In the genomic region with DNA sequence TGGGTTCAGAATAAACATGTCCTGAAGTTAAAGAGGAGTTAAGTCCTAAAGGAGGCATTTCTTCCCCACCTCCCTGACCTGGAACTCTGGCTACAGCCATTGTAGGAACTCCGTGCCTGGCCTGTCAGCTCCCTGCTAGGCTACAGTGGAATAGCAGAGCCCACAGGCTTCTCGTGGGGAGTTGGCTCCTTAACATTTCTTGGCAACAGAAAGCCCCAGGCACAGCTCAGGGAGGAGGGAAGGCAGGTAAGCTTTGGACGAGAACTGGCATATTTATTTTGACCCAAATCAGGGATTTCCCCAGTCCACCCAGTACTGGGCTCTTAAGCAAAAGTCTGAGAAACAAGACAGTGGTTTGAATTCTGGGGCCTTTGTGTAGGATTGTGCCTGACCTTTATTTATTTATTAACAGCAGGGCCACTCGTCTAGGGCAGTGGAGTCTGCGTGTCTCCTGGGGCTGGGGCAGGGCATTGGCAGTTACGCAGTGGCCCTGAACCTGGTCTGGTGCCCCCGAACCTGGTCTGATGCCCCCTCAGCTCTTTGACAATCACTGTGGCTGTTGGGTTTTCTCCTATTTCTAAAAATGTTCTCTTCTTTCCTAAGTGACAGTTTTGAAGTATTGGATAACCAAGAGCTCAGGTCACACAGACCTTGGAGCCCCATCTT, we compare ENCODE assay signal across 11 cellular contexts. TPM values are rescaled to one million over a fixed set of nuclear protein-coding genes. Genes with fewer than 3 reads are reported as not detected.
DNase-seq lines count a peak whose midpoint lies in the region; ATAC-seq and TF ChIP-seq lines count a peak whose summit lies in the region.
"Had no signal": no experiment of that assay in that cellular context is flagged by ENCODE, and none has a peak within 500 bp of the region (broad histone marks: within the 10 kb centered on the region; RNA-seq: fewer than 3 reads in every experiment).

No MANE protein-coding gene starts in this region.

- H2AFZ ChIP-seq in MM.1S (ENCODE audit: low read length), result no peak overlapping the region

- TF ChIP-seq CTCF in MM.1S (IDR thresholded peaks at IDR 0.05; ENCODE audit: low read length) (no peak), sigmoid colon (IDR thresholded peaks at IDR 0.05) (no peak)

- peaks cover 76% of the 10 kb centered on the region for H3K79me2 ChIP-seq in MM.1S (ENCODE audit: low read length)

- no peak for TF ChIP-seq EP300 in sigmoid colon (IDR thresholded peaks at IDR 0.05)

- peak overlapping the region; percentile 87 for H3K27ac ChIP-seq in CD4-positive, CD25-positive, alpha-beta regulatory T cell (ENCODE audit: insufficient read depth, low read length, poor library complexity, severe bottlenecking)
- peak overlapping the region; percentile 9; the same call in 1 of the 2 replicates for H3K27ac ChIP-seq in MM.1S (ENCODE audit: low read length)
- peak overlapping the region; percentile 62 for H3K27ac ChIP-seq in effector memory CD4-positive, alpha-beta T cell (ENCODE audit: insufficient read depth, low read length, poor library complexity, severe bottlenecking)
- H3K27ac ChIP-seq in sigmoid colon, result peak overlapping the region in 2 of 4 donors; percentile 19 to 42

- H3K9me3 Mint-ChIP-seq in CD4-positive, CD25-positive, alpha-beta regulatory T cell, result peaks cover 0 to 2% (median 0%) of the 10 kb centered on the region in 7 donors

- H3K9ac ChIP-seq in MM.1S (ENCODE audit: low read length), result no peak overlapping the region

- H3K4me2 ChIP-seq in MM.1S (ENCODE audit: low read depth, low read length), result no peak overlapping the region

- intact Hi-C loops in sigmoid colon (cut with DNase I), result no loop called here

- H3K27me3 Mint-ChIP-seq in CD4-positive, CD25-positive, alpha-beta regulatory T cell, result peaks cover under 1% of the 10 kb centered on the region

- H3K9me3 ChIP-seq in CD4-positive, CD25-positive, alpha-beta regulatory T cell (ENCODE audit: control insufficient read depth in 2 of 2, low read length in 2 of 2), result no peaks in the 10 kb centered on the region
- H3K9me3 ChIP-seq in MM.1S (replicated peaks; ENCODE audit: insufficient read depth, low read length) (no peaks in the 10 kb centered on the region), sigmoid colon (no peaks in the 10 kb centered on the region)
- no peaks in the 10 kb centered on the region for H3K9me3 ChIP-seq in effector memory CD4-positive, alpha-beta T cell (ENCODE audit: control insufficient read depth, low read length)
- H3K9me3 ChIP-seq: mucosa of descending colon had no signal

- H3F3A ChIP-seq in MM.1S (ENCODE audit: insufficient read depth, low read length), result peaks cover 57% of the 10 kb centered on the region

- H4K20me1 ChIP-seq in MM.1S (ENCODE audit: insufficient read depth, low read length), result peaks cover 12% of the 10 kb centered on the region; the same call in 1 of the 2 replicates

- peaks cover 91% of the 10 kb centered on the region for H3K4me1 ChIP-seq in CD4-positive, CD25-positive, alpha-beta regulatory T cell (ENCODE audit: control insufficient read depth, insufficient read depth, low read length, poor library complexity, severe bottlenecking)
- H3K4me1 ChIP-seq in MM.1S (ENCODE audit: low read length) (peaks cover 75% of the 10 kb centered on the region), sigmoid colon (no peaks in the 10 kb centered on the region)
- H3K4me1 ChIP-seq in effector memory CD4-positive, alpha-beta T cell (ENCODE audit: control insufficient read depth, insufficient read depth, low read length, poor library complexity, severe bottlenecking), result peaks cover 68% of the 10 kb centered on the region

- H3K4me3 Mint-ChIP-seq in CD4-positive, CD25-positive, alpha-beta regulatory T cell, result peak overlapping the region in 3 of 4 donors; percentile 51 to 79 (median 77)

- no peak for ATAC-seq in CD4-positive, CD25-positive, alpha-beta regulatory T cell (ENCODE audit: low read depth in 2 of 2)
- ATAC-seq in GM19455 (IDR thresholded peaks at IDR 0.05; ENCODE audit: unreplicated experiment), result no peak

- H3K36me3 Mint-ChIP-seq in CD4-positive, CD25-positive, alpha-beta regulatory T cell, result peaks cover 40% of the 10 kb centered on the region

- H3K4me1 Mint-ChIP-seq in CD4-positive, CD25-positive, alpha-beta regulatory T cell, result peaks cover 23 to 97% (median 51%) of the 10 kb centered on the region in 4 donors

- H3K27me3 ChIP-seq in CD4-positive, CD25-positive, alpha-beta regulatory T cell (ENCODE audit: control insufficient read depth, insufficient read depth, low read length), result no peaks in the 10 kb centered on the region
- H3K27me3 ChIP-seq in MM.1S (replicated peaks; ENCODE audit: insufficient read depth, low read length), result no peaks in the 10 kb centered on the region
- no peaks in the 10 kb centered on the region for H3K27me3 ChIP-seq in effector memory CD4-positive, alpha-beta T cell (replicated peaks; ENCODE audit: control insufficient read depth, insufficient read depth, low read length, poor library complexity, severe bottlenecking)
- no peaks in the 10 kb centered on the region for H3K27me3 ChIP-seq in sigmoid colon

- peak overlapping the region; percentile 40 for H3K4me3 ChIP-seq in CD4-positive, CD25-positive, alpha-beta regulatory T cell (ENCODE audit: low read depth, low read length)
- H3K4me3 ChIP-seq in MM.1S (ENCODE audit: low read length) (no peak overlapping the region), sigmoid colon (no peak overlapping the region)
- H3K4me3 ChIP-seq in effector memory CD4-positive, alpha-beta T cell (ENCODE audit: insufficient read depth, low read depth, low read length, poor library complexity, severe bottlenecking), result no peak overlapping the region
- H3K4me3 ChIP-seq: mucosa of descending colon had no signal

- TF ChIP-seq POLR2A in sigmoid colon (IDR thresholded peaks at IDR 0.05), result no peak

- no peaks in the 10 kb centered on the region for H3K9me2 ChIP-seq in MM.1S (replicated peaks; ENCODE audit: insufficient read depth, low read length)

- no peak for DNase-seq in CD4-positive, CD25-positive, alpha-beta regulatory T cell
- DNase-seq in MM.1S (no peak), sigmoid colon (peak; percentile 12), GF-D8 (lab: John Stamatoyannopoulos, UW) (no peak), cerebellar nuclear complex (lab: John Stamatoyannopoulos, UW) (no peak), GOT3 (lab: John Stamatoyannopoulos, UW) (no peak)
- DNase-seq in effector memory CD4-positive, alpha-beta T cell, result no peak
- DNase-seq: DMS53, OCI-M1 had no signal

- H3K36me3 ChIP-seq in CD4-positive, CD25-positive, alpha-beta regulatory T cell (ENCODE audit: control insufficient read depth, insufficient read depth, low read length), result peaks cover 32% of the 10 kb centered on the region
- peaks cover 37% of the 10 kb centered on the region for H3K36me3 ChIP-seq in MM.1S (replicated peaks; ENCODE audit: insufficient read depth, low read length)
- peaks cover 33% of the 10 kb centered on the region for H3K36me3 ChIP-seq in effector memory CD4-positive, alpha-beta T cell (ENCODE audit: control insufficient read depth, insufficient read depth, low read length)
- peaks cover 0 to 58% (median 20%) of the 10 kb centered on the region in 4 donors for H3K36me3 ChIP-seq in sigmoid colon

- H3K27ac Mint-ChIP-seq in CD4-positive, CD25-positive, alpha-beta regulatory T cell, result peak overlapping the region; percentile 97 to 100 (median 99)

- 60 to 85% methylated on average over 7 of the region's 7 CpGs for WGBS in sigmoid colon, 2 donors

RNA-seq across cellular contexts. Expression of a gene that starts 7.9 kb away (rescaled TPM):
- total RNA-seq in CD4-positive, CD25-positive, alpha-beta regulatory T cell, result 257 TPM
- polyA plus RNA-seq in CD4-positive, CD25-positive, alpha-beta regulatory T cell, result 100 to 1,000 TPM; 724 to 832 (median 792) TPM
- total RNA-seq in sigmoid colon, result 10 to 100 TPM in 1 of 4 donors, 1 to 10 TPM in 3; 1.9 to 20.1 (median 6.4) TPM
- polyA plus RNA-seq in sigmoid colon, result 100 to 1,000 TPM in 2 of 3 donors, 10 to 100 TPM in 1; 70.9 to 177 (median 153) TPM

RNA-seq across cellular contexts. Expression of a gene that starts 9.8 kb away (rescaled TPM):
- total RNA-seq in CD4-positive, CD25-positive, alpha-beta regulatory T cell, result 52.4 TPM
- 10 to 100 TPM; 28.7 to 37.7 (median 35.4) TPM for polyA plus RNA-seq in CD4-positive, CD25-positive, alpha-beta regulatory T cell
- total RNA-seq in sigmoid colon, result 10 to 100 TPM in 2 of 4 donors, 1 to 10 TPM in 2; 5.8 to 18.3 (median 9.4) TPM
- 10 to 100 TPM in 1 of 3 donors, 1 to 10 TPM in 2; 4.2 to 19.7 (median 8.8) TPM for polyA plus RNA-seq in sigmoid colon

Comparison
In these comparisons a context has a peak if more than half of its experiments do, and no peak if none do; other contexts are left out.
1. RNA of a gene that starts 7.9 kb away (total RNA-seq): 257 TPM in CD4-positive, CD25-positive, alpha-beta regulatory T cell (single experiment); 1.9 to 20.1 TPM in sigmoid colon; every median in the first group is over 10 times any median in the second.